1 cellular context compared by ENCODE assay signal in the genomic region with DNA sequence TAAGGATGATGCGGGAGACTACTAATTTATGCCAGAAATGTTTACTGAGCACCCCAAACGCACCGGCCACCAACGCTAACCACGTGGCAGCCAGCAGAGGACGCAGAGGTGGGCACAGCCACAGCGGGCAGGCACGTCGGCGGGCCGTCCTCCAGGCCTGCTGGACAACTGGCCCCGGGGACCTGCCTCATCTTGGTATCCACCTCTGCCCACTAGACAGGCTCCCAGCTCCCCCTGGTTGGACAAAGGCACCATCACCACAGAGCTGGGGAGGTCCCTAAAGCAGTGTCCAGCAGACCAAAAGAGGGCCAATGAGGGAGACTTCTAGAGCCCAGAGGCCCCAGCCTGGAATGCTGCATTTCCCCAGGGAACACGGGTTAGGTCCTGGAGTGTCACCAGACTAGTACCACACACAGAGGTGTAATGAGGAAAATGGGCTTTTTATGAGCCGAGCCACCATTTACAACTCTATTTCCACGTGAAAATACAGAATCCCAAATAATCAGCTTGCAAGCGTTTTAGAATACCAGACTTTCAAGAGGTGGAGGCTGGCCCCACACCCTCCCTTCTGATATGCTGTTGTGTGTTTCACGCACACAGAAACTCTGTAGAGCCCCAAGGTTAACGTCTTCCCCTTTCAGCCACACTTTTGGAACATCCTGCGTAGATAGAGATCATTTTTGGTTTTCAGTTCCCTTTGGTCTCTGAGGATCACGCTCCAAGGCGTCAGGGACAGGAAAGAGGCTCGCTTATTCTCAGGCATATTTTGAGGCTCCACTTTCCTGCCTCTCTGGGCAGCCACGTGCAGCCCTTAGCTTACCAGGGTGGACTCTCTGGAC.
TF ChIP-seq lines count a peak whose summit lies in the region.

No MANE protein-coding gene starts in this region.

TF ChIP-seq in GM12878, 131 proteins besides CTCF, POLR2A, EP300 and RAD21 (continued from another document and continues in another):
- TF ChIP-seq, protein P1, sequence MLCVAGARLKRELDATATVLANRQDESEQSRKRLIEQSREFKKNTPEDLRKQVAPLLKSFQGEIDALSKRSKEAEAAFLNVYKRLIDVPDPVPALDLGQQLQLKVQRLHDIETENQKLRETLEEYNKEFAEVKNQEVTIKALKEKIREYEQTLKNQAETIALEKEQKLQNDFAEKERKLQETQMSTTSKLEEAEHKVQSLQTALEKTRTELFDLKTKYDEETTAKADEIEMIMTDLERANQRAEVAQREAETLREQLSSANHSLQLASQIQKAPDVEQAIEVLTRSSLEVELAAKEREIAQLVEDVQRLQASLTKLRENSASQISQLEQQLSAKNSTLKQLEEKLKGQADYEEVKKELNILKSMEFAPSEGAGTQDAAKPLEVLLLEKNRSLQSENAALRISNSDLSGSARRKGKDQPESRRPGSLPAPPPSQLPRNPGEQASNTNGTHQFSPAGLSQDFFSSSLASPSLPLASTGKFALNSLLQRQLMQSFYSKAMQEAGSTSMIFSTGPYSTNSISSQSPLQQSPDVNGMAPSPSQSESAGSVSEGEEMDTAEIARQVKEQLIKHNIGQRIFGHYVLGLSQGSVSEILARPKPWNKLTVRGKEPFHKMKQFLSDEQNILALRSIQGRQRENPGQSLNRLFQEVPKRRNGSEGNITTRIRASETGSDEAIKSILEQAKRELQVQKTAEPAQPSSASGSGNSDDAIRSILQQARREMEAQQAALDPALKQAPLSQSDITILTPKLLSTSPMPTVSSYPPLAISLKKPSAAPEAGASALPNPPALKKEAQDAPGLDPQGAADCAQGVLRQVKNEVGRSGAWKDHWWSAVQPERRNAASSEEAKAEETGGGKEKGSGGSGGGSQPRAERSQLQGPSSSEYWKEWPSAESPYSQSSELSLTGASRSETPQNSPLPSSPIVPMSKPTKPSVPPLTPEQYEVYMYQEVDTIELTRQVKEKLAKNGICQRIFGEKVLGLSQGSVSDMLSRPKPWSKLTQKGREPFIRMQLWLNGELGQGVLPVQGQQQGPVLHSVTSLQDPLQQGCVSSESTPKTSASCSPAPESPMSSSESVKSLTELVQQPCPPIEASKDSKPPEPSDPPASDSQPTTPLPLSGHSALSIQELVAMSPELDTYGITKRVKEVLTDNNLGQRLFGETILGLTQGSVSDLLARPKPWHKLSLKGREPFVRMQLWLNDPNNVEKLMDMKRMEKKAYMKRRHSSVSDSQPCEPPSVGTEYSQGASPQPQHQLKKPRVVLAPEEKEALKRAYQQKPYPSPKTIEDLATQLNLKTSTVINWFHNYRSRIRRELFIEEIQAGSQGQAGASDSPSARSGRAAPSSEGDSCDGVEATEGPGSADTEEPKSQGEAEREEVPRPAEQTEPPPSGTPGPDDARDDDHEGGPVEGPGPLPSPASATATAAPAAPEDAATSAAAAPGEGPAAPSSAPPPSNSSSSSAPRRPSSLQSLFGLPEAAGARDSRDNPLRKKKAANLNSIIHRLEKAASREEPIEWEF (IDR thresholded peaks at IDR 0.05; ENCODE audit: insufficient replicate concordance, low read depth, low read length) = peak; percentile 75
- TF ChIP-seq DPF2 (IDR thresholded peaks at IDR 0.05) (peak; percentile 85), FOS (IDR thresholded peaks at IDR 0.05; ENCODE audit: borderline replicate concordance, extremely low read depth, insufficient read length) (no peak), NFYA (IDR thresholded peaks at IDR 0.05; ENCODE audit: borderline replicate concordance, low read depth, low read length) (no peak), ZNF622 (IDR thresholded peaks at IDR 0.05) (no peak; the same call in 1 of the 2 replicates), SREBF1 (IDR thresholded peaks at IDR 0.05; ENCODE audit: low read length) (no peak; the same call in 1 of the 2 replicates), ZNF217 (IDR thresholded peaks at IDR 0.05) (no peak), STAT3 (IDR thresholded peaks at IDR 0.05; ENCODE audit: low read depth, low read length) (0 out of 2 replicates have a peak, but pooled peaks have one; percentile 91), TCF7 (IDR thresholded peaks at IDR 0.05; ENCODE audit: borderline replicate concordance) (peak; percentile 27; the same call in 1 of the 2 replicates), BRCA1 (IDR thresholded peaks at IDR 0.05; ENCODE audit: low read depth, low read length) (no peak), PAX5 (IDR thresholded peaks at IDR 0.05; ENCODE audit: borderline replicate concordance, low read depth, low read length) (peak; percentile 98), HCFC1 (IDR thresholded peaks at IDR 0.05; ENCODE audit: low read length) (peak; percentile 14; the same call in 1 of the 2 replicates), KAT2A (conservative IDR thresholded peaks at IDR 0.05; ENCODE audit: control insufficient read depth, low read depth, low read length) (no peak), MXI1 (IDR thresholded peaks at IDR 0.05; ENCODE audit: low read depth, low read length) (no peak; the same call in none of the 2 replicates), MYC (IDR thresholded peaks at IDR 0.05; ENCODE audit: insufficient read depth, insufficient read length, insufficient replicate concordance, low read length, severe bottlenecking) (peak; percentile 33), RUNX3 (IDR thresholded peaks at IDR 0.05; ENCODE audit: low read length) (peak; percentile 96)
- TF ChIP-seq, protein P2, sequence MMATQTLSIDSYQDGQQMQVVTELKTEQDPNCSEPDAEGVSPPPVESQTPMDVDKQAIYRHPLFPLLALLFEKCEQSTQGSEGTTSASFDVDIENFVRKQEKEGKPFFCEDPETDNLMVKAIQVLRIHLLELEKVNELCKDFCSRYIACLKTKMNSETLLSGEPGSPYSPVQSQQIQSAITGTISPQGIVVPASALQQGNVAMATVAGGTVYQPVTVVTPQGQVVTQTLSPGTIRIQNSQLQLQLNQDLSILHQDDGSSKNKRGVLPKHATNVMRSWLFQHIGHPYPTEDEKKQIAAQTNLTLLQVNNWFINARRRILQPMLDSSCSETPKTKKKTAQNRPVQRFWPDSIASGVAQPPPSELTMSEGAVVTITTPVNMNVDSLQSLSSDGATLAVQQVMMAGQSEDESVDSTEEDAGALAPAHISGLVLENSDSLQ (IDR thresholded peaks at IDR 0.05) = no peak
- TF ChIP-seq, protein P3, sequence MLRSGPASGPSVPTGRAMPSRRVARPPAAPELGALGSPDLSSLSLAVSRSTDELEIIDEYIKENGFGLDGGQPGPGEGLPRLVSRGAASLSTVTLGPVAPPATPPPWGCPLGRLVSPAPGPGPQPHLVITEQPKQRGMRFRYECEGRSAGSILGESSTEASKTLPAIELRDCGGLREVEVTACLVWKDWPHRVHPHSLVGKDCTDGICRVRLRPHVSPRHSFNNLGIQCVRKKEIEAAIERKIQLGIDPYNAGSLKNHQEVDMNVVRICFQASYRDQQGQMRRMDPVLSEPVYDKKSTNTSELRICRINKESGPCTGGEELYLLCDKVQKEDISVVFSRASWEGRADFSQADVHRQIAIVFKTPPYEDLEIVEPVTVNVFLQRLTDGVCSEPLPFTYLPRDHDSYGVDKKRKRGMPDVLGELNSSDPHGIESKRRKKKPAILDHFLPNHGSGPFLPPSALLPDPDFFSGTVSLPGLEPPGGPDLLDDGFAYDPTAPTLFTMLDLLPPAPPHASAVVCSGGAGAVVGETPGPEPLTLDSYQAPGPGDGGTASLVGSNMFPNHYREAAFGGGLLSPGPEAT (IDR thresholded peaks at IDR 0.05; ENCODE audit: low read depth) = peak; percentile 96
- TF ChIP-seq, protein P4, sequence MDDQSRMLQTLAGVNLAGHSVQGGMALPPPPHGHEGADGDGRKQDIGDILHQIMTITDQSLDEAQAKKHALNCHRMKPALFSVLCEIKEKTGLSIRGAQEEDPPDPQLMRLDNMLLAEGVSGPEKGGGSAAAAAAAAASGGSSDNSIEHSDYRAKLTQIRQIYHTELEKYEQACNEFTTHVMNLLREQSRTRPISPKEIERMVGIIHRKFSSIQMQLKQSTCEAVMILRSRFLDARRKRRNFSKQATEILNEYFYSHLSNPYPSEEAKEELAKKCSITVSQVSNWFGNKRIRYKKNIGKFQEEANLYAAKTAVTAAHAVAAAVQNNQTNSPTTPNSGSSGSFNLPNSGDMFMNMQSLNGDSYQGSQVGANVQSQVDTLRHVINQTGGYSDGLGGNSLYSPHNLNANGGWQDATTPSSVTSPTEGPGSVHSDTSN (IDR thresholded peaks at IDR 0.05; ENCODE audit: insufficient replicate concordance, low read depth, low read length) = no peak
- TF ChIP-seq, protein P5, sequence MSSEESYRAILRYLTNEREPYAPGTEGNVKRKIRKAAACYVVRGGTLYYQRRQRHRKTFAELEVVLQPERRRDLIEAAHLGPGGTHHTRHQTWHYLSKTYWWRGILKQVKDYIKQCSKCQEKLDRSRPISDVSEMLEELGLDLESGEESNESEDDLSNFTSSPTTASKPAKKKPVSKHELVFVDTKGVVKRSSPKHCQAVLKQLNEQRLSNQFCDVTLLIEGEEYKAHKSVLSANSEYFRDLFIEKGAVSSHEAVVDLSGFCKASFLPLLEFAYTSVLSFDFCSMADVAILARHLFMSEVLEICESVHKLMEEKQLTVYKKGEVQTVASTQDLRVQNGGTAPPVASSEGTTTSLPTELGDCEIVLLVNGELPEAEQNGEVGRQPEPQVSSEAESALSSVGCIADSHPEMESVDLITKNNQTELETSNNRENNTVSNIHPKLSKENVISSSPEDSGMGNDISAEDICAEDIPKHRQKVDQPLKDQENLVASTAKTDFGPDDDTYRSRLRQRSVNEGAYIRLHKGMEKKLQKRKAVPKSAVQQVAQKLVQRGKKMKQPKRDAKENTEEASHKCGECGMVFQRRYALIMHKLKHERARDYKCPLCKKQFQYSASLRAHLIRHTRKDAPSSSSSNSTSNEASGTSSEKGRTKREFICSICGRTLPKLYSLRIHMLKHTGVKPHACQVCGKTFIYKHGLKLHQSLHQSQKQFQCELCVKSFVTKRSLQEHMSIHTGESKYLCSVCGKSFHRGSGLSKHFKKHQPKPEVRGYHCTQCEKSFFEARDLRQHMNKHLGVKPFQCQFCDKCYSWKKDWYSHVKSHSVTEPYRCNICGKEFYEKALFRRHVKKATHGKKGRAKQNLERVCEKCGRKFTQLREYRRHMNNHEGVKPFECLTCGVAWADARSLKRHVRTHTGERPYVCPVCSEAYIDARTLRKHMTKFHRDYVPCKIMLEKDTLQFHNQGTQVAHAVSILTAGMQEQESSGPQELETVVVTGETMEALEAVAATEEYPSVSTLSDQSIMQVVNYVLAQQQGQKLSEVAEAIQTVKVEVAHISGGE (CRISPR knock-in tag; IDR thresholded peaks at IDR 0.05) = no peak
- TF ChIP-seq, protein P6, sequence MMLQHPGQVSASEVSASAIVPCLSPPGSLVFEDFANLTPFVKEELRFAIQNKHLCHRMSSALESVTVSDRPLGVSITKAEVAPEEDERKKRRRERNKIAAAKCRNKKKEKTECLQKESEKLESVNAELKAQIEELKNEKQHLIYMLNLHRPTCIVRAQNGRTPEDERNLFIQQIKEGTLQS (IDR thresholded peaks at IDR 0.05; ENCODE audit: borderline replicate concordance, extremely low read depth, low read depth, low read length) = no peak
- TF ChIP-seq, protein P7, sequence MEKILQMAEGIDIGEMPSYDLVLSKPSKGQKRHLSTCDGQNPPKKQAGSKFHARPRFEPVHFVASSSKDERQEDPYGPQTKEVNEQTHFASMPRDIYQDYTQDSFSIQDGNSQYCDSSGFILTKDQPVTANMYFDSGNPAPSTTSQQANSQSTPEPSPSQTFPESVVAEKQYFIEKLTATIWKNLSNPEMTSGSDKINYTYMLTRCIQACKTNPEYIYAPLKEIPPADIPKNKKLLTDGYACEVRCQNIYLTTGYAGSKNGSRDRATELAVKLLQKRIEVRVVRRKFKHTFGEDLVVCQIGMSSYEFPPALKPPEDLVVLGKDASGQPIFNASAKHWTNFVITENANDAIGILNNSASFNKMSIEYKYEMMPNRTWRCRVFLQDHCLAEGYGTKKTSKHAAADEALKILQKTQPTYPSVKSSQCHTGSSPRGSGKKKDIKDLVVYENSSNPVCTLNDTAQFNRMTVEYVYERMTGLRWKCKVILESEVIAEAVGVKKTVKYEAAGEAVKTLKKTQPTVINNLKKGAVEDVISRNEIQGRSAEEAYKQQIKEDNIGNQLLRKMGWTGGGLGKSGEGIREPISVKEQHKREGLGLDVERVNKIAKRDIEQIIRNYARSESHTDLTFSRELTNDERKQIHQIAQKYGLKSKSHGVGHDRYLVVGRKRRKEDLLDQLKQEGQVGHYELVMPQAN (conservative IDR thresholded peaks at IDR 0.05) = peak; percentile 20; the same call in 1 of the 2 replicates
- TF ChIP-seq, protein P8, sequence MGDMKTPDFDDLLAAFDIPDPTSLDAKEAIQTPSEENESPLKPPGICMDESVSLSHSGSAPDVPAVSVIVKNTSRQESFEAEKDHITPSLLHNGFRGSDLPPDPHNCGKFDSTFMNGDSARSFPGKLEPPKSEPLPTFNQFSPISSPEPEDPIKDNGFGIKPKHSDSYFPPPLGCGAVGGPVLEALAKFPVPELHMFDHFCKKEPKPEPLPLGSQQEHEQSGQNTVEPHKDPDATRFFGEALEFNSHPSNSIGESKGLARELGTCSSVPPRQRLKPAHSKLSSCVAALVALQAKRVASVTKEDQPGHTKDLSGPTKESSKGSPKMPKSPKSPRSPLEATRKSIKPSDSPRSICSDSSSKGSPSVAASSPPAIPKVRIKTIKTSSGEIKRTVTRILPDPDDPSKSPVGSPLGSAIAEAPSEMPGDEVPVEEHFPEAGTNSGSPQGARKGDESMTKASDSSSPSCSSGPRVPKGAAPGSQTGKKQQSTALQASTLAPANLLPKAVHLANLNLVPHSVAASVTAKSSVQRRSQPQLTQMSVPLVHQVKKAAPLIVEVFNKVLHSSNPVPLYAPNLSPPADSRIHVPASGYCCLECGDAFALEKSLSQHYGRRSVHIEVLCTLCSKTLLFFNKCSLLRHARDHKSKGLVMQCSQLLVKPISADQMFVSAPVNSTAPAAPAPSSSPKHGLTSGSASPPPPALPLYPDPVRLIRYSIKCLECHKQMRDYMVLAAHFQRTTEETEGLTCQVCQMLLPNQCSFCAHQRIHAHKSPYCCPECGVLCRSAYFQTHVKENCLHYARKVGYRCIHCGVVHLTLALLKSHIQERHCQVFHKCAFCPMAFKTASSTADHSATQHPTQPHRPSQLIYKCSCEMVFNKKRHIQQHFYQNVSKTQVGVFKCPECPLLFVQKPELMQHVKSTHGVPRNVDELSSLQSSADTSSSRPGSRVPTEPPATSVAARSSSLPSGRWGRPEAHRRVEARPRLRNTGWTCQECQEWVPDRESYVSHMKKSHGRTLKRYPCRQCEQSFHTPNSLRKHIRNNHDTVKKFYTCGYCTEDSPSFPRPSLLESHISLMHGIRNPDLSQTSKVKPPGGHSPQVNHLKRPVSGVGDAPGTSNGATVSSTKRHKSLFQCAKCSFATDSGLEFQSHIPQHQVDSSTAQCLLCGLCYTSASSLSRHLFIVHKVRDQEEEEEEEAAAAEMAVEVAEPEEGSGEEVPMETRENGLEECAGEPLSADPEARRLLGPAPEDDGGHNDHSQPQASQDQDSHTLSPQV (IDR thresholded peaks at IDR 0.05) = peak; percentile 95
- TF ChIP-seq, protein P9, sequence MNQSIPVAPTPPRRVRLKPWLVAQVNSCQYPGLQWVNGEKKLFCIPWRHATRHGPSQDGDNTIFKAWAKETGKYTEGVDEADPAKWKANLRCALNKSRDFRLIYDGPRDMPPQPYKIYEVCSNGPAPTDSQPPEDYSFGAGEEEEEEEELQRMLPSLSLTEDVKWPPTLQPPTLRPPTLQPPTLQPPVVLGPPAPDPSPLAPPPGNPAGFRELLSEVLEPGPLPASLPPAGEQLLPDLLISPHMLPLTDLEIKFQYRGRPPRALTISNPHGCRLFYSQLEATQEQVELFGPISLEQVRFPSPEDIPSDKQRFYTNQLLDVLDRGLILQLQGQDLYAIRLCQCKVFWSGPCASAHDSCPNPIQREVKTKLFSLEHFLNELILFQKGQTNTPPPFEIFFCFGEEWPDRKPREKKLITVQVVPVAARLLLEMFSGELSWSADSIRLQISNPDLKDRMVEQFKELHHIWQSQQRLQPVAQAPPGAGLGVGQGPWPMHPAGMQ (IDR thresholded peaks at IDR 0.05; ENCODE audit: borderline replicate concordance) = peak; percentile 57; the same call in 1 of the 2 replicates
